1 cellular context compared by ENCODE assay signal in the genomic region with DNA sequence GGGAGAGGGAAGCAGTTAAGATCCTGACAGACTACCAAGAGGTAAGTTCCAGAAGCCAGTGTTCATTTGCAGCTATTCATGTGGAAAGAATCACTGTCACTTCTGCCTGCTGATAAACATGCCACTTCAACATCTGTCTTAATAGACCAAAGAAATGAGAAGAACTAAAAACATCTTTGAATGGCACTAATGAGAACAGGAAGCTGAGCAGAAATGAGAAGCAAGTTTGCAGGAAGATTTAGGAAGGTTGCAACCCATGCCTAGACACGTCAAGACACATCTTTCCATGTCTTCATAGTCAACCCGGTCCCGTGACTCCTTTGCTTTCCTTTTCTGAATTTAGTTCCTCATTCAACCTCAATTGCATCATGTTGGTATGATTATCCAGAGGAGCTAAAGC.
TF ChIP-seq lines count a peak whose summit lies in the region.

No MANE protein-coding gene starts in this region.

TF ChIP-seq in WTC11, 78 proteins besides CTCF, POLR2A, EP300 and RAD21 (continued from another document):
- TF ChIP-seq, protein P1, sequence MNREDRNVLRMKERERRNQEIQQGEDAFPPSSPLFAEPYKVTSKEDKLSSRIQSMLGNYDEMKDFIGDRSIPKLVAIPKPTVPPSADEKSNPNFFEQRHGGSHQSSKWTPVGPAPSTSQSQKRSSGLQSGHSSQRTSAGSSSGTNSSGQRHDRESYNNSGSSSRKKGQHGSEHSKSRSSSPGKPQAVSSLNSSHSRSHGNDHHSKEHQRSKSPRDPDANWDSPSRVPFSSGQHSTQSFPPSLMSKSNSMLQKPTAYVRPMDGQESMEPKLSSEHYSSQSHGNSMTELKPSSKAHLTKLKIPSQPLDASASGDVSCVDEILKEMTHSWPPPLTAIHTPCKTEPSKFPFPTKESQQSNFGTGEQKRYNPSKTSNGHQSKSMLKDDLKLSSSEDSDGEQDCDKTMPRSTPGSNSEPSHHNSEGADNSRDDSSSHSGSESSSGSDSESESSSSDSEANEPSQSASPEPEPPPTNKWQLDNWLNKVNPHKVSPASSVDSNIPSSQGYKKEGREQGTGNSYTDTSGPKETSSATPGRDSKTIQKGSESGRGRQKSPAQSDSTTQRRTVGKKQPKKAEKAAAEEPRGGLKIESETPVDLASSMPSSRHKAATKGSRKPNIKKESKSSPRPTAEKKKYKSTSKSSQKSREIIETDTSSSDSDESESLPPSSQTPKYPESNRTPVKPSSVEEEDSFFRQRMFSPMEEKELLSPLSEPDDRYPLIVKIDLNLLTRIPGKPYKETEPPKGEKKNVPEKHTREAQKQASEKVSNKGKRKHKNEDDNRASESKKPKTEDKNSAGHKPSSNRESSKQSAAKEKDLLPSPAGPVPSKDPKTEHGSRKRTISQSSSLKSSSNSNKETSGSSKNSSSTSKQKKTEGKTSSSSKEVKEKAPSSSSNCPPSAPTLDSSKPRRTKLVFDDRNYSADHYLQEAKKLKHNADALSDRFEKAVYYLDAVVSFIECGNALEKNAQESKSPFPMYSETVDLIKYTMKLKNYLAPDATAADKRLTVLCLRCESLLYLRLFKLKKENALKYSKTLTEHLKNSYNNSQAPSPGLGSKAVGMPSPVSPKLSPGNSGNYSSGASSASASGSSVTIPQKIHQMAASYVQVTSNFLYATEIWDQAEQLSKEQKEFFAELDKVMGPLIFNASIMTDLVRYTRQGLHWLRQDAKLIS (CRISPR knock-in tag; IDR thresholded peaks at IDR 0.05; ENCODE audit: borderline replicate concordance) = no peak
- TF ChIP-seq GTF2I (CRISPR knock-in tag; conservative IDR thresholded peaks at IDR 0.05) (no peak), FOXJ3 (CRISPR knock-in tag; IDR thresholded peaks at IDR 0.05; ENCODE audit: borderline replicate concordance) (no peak), ZNF671 (CRISPR knock-in tag; IDR thresholded peaks at IDR 0.05) (no peak), NFE2L1 (CRISPR knock-in tag; IDR thresholded peaks at IDR 0.05) (no peak)
- TF ChIP-seq, protein P2, sequence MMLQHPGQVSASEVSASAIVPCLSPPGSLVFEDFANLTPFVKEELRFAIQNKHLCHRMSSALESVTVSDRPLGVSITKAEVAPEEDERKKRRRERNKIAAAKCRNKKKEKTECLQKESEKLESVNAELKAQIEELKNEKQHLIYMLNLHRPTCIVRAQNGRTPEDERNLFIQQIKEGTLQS (CRISPR knock-in tag; conservative IDR thresholded peaks at IDR 0.05) = no peak
- TF ChIP-seq, protein P3, sequence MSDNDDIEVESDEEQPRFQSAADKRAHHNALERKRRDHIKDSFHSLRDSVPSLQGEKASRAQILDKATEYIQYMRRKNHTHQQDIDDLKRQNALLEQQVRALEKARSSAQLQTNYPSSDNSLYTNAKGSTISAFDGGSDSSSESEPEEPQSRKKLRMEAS (CRISPR knock-in tag; IDR thresholded peaks at IDR 0.05) = no peak
